ENCODE assay signal across 1 cellular context in genomic region chr15:79970921-79971434, GRCh38.
A peak's percentile ranks its signal among the peaks of the same experiment; 100 is the strongest.
TF ChIP-seq lines count a peak whose summit lies in the region.

BCL2A1 (minus strand) TSS chr15:79971196; CDS start chr15:79971119, 77 bp downstream.

TF ChIP-seq in GM12878, 131 proteins besides CTCF, POLR2A, EP300 and RAD21 (continues in another document):
- TF ChIP-seq ZNF592 (IDR thresholded peaks at IDR 0.05) (no peak), NR2C2 (IDR thresholded peaks at IDR 0.05; ENCODE audit: borderline replicate concordance, control insufficient read depth, insufficient read length, low read depth) (no peak), FOS (IDR thresholded peaks at IDR 0.05; ENCODE audit: borderline replicate concordance, extremely low read depth, insufficient read length) (no peak), SRF (IDR thresholded peaks at IDR 0.05; ENCODE audit: low read depth in 2 of 2, low read length in 2 of 2) (no peak), TCF12 (IDR thresholded peaks at IDR 0.05; ENCODE audit: low read depth, low read length) (peak; percentile 37; the same call in 1 of the 2 replicates), SUPT20H (IDR thresholded peaks at IDR 0.05; ENCODE audit: borderline replicate concordance, control insufficient read depth, low read depth, low read length) (no peak), EZH2 (IDR thresholded peaks at IDR 0.05; ENCODE audit: borderline replicate concordance, control insufficient read depth, low read depth, low read length) (no peak), LARP7 (IDR thresholded peaks at IDR 0.05) (peak; percentile 81), ZNF217 (IDR thresholded peaks at IDR 0.05) (no peak), NBN (IDR thresholded peaks at IDR 0.05) (peak; percentile 88; the same call in 1 of the 2 replicates), STAT1 (conservative IDR thresholded peaks at IDR 0.05) (peak; percentile 85; the same call in 1 of the 2 replicates), RBBP5 (conservative IDR thresholded peaks at IDR 0.05) (no peak), IRF4 (IDR thresholded peaks at IDR 0.05; ENCODE audit: low read depth, low read length) (peak; percentile 61; the same call in 1 of the 2 replicates), TCF7 (IDR thresholded peaks at IDR 0.05; ENCODE audit: borderline replicate concordance) (peak; percentile 38; the same call in 1 of the 2 replicates), WRNIP1 (IDR thresholded peaks at IDR 0.05; ENCODE audit: borderline replicate concordance, low read depth, low read length) (no peak), ZNF207 (IDR thresholded peaks at IDR 0.05; ENCODE audit: borderline replicate concordance) (0 out of 2 replicates have a peak, but pooled peaks have one; percentile 53), PAX8 (IDR thresholded peaks at IDR 0.05) (no peak), JUND (IDR thresholded peaks at IDR 0.05; ENCODE audit: low read depth, low read length) (no peak), CHD2 (IDR thresholded peaks at IDR 0.05; ENCODE audit: borderline replicate concordance, low read depth, low read length) (peak; percentile 66; the same call in 1 of the 2 replicates), NFXL1 (IDR thresholded peaks at IDR 0.05; ENCODE audit: borderline replicate concordance) (no peak), NKRF (conservative IDR thresholded peaks at IDR 0.05) (0 out of 2 replicates have a peak, but pooled peaks have one; percentile 37), FOXK2 (IDR thresholded peaks at IDR 0.05) (no peak), JUNB (IDR thresholded peaks at IDR 0.05) (peak; percentile 58), ZBTB4 (CRISPR knock-in tag; IDR thresholded peaks at IDR 0.05) (no peak), ZNF384 (IDR thresholded peaks at IDR 0.05; ENCODE audit: borderline replicate concordance, low read depth, low read length) (no peak)
- TF ChIP-seq, protein P1, sequence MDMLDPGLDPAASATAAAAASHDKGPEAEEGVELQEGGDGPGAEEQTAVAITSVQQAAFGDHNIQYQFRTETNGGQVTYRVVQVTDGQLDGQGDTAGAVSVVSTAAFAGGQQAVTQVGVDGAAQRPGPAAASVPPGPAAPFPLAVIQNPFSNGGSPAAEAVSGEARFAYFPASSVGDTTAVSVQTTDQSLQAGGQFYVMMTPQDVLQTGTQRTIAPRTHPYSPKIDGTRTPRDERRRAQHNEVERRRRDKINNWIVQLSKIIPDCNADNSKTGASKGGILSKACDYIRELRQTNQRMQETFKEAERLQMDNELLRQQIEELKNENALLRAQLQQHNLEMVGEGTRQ (IDR thresholded peaks at IDR 0.05; ENCODE audit: borderline replicate concordance, low read depth, low read length): no peak
- TF ChIP-seq, protein P2, sequence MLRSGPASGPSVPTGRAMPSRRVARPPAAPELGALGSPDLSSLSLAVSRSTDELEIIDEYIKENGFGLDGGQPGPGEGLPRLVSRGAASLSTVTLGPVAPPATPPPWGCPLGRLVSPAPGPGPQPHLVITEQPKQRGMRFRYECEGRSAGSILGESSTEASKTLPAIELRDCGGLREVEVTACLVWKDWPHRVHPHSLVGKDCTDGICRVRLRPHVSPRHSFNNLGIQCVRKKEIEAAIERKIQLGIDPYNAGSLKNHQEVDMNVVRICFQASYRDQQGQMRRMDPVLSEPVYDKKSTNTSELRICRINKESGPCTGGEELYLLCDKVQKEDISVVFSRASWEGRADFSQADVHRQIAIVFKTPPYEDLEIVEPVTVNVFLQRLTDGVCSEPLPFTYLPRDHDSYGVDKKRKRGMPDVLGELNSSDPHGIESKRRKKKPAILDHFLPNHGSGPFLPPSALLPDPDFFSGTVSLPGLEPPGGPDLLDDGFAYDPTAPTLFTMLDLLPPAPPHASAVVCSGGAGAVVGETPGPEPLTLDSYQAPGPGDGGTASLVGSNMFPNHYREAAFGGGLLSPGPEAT (IDR thresholded peaks at IDR 0.05; ENCODE audit: low read depth): peak; percentile 85; the same call in 1 of the 2 replicates
- TF ChIP-seq, protein P3, sequence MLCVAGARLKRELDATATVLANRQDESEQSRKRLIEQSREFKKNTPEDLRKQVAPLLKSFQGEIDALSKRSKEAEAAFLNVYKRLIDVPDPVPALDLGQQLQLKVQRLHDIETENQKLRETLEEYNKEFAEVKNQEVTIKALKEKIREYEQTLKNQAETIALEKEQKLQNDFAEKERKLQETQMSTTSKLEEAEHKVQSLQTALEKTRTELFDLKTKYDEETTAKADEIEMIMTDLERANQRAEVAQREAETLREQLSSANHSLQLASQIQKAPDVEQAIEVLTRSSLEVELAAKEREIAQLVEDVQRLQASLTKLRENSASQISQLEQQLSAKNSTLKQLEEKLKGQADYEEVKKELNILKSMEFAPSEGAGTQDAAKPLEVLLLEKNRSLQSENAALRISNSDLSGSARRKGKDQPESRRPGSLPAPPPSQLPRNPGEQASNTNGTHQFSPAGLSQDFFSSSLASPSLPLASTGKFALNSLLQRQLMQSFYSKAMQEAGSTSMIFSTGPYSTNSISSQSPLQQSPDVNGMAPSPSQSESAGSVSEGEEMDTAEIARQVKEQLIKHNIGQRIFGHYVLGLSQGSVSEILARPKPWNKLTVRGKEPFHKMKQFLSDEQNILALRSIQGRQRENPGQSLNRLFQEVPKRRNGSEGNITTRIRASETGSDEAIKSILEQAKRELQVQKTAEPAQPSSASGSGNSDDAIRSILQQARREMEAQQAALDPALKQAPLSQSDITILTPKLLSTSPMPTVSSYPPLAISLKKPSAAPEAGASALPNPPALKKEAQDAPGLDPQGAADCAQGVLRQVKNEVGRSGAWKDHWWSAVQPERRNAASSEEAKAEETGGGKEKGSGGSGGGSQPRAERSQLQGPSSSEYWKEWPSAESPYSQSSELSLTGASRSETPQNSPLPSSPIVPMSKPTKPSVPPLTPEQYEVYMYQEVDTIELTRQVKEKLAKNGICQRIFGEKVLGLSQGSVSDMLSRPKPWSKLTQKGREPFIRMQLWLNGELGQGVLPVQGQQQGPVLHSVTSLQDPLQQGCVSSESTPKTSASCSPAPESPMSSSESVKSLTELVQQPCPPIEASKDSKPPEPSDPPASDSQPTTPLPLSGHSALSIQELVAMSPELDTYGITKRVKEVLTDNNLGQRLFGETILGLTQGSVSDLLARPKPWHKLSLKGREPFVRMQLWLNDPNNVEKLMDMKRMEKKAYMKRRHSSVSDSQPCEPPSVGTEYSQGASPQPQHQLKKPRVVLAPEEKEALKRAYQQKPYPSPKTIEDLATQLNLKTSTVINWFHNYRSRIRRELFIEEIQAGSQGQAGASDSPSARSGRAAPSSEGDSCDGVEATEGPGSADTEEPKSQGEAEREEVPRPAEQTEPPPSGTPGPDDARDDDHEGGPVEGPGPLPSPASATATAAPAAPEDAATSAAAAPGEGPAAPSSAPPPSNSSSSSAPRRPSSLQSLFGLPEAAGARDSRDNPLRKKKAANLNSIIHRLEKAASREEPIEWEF (IDR thresholded peaks at IDR 0.05; ENCODE audit: insufficient replicate concordance, low read depth, low read length): peak; percentile 79
- TF ChIP-seq, protein P4, sequence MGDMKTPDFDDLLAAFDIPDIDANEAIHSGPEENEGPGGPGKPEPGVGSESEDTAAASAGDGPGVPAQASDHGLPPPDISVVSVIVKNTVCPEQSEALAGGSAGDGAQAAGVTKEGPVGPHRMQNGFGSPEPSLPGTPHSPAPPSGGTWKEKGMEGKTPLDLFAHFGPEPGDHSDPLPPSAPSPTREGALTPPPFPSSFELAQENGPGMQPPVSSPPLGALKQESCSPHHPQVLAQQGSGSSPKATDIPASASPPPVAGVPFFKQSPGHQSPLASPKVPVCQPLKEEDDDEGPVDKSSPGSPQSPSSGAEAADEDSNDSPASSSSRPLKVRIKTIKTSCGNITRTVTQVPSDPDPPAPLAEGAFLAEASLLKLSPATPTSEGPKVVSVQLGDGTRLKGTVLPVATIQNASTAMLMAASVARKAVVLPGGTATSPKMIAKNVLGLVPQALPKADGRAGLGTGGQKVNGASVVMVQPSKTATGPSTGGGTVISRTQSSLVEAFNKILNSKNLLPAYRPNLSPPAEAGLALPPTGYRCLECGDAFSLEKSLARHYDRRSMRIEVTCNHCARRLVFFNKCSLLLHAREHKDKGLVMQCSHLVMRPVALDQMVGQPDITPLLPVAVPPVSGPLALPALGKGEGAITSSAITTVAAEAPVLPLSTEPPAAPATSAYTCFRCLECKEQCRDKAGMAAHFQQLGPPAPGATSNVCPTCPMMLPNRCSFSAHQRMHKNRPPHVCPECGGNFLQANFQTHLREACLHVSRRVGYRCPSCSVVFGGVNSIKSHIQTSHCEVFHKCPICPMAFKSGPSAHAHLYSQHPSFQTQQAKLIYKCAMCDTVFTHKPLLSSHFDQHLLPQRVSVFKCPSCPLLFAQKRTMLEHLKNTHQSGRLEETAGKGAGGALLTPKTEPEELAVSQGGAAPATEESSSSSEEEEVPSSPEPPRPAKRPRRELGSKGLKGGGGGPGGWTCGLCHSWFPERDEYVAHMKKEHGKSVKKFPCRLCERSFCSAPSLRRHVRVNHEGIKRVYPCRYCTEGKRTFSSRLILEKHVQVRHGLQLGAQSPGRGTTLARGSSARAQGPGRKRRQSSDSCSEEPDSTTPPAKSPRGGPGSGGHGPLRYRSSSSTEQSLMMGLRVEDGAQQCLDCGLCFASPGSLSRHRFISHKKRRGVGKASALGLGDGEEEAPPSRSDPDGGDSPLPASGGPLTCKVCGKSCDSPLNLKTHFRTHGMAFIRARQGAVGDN (IDR thresholded peaks at IDR 0.05): peak; percentile 57
